In genomic region chr9:69130456-69131441, GRCh38 we compare ENCODE assay signal across 10 cellular contexts. TPM values are rescaled to one million over a fixed set of nuclear protein-coding genes. Genes with fewer than 3 reads are reported as not detected.
DNase-seq lines count a peak whose midpoint lies in the region; ATAC-seq and TF ChIP-seq lines count a peak whose summit lies in the region.
"Had no signal": no experiment of that assay in that cellular context is flagged by ENCODE, and none has a peak within 500 bp of the region (broad histone marks: within the 10 kb centered on the region; RNA-seq: fewer than 3 reads in every experiment).

No MANE protein-coding gene starts in this region.

- WGBS in SK-N-SH (ENCODE audit: low lambda C conversion rate): 54% methylated on average over 16 of the region's 16 CpGs

- no peak overlapping the region; the same call in 1 of the 2 replicates for H2AFZ ChIP-seq in SK-N-SH (ENCODE audit: low read depth)
- no peak overlapping the region for H2AFZ ChIP-seq in PC-9

- no TSS peak for BruUV-seq in PC-9 (replicated peaks; lab: Mats Ljungman, UMichigan)

- DNase-seq in AG20443 (ENCODE audit: low spot score) (peak; percentile 73), SK-N-SH (no peak), fibroblast of peridontal ligament (ENCODE audit: extremely low read depth) (peak; percentile 84), osteocyte (ENCODE audit: extremely low spot score, unreplicated experiment) (peak; percentile 79), PC-9 (no peak), putamen (ENCODE audit: low spot score) (no peak)
- no peak for DNase-seq in stimulated activated naive CD8-positive, alpha-beta T cell treated with anti-CD3 and anti-CD28 coated beads, Interleukin-15, Interleukin-2, amounts not matched to agents 100 U/mL and 50 U/mL, for 24 hours
- no peak for DNase-seq in activated CD4-positive, alpha-beta T cell treated with anti-CD3 and anti-CD28 coated beads, Interleukin-2, amount 50 U/mL, for 1 hour
- DNase-seq: activated B cell treated with CpG ODN at 0.5 μM for 24 hours; central memory CD4-positive, alpha-beta T cell had no signal

- H3K4me1 Mint-ChIP-seq in osteocyte (ENCODE audit: unreplicated experiment): peaks cover 40% of the 10 kb centered on the region
- H3K4me1 Mint-ChIP-seq: activated B cell treated with CpG ODN at 0.5 μM for 24 hours had no signal

- H3K4me1 ChIP-seq in SK-N-SH (ENCODE audit: control insufficient read depth in 1 of 2, insufficient read depth in 2 of 2, low read depth in 1 of 2, low read length in 1 of 2) (peaks cover 14 to 20% of the 10 kb centered on the region in 2 experiments; a peak in 3 of 4 replicates), PC-9 (replicated peaks; ENCODE audit: insufficient read depth) (no peaks in the 10 kb centered on the region)

- H3K9me3 ChIP-seq in SK-N-SH (no peaks in the 10 kb centered on the region), PC-9 (ENCODE audit: insufficient read depth, low read depth) (no peaks in the 10 kb centered on the region)

- no peaks in the 10 kb centered on the region for H3K27me3 Mint-ChIP-seq in osteocyte (ENCODE audit: unreplicated experiment)
- H3K27me3 Mint-ChIP-seq: activated B cell treated with CpG ODN at 0.5 μM for 24 hours had no signal

- H3F3A ChIP-seq in SK-N-SH (replicated peaks; ENCODE audit: insufficient read depth) (peaks cover 11% of the 10 kb centered on the region), PC-9 (ENCODE audit: insufficient read depth, low read depth) (no peaks in the 10 kb centered on the region)

- TF ChIP-seq RAD21 in SK-N-SH (IDR thresholded peaks at IDR 0.05; ENCODE audit: low read length): no peak

- no peak overlapping the region for H3K4me3 ChIP-seq in SK-N-SH (ENCODE audit: low read depth in 2 of 2, low read length in 1 of 2)
- no peak overlapping the region for H3K4me3 ChIP-seq in PC-9

- H4K20me1 ChIP-seq in SK-N-SH (ENCODE audit: insufficient read depth) (no peaks in the 10 kb centered on the region), PC-9 (ENCODE audit: insufficient read depth) (peaks cover 21% of the 10 kb centered on the region)

- intact Hi-C loops in PC-9 (cut with micrococcal nuclease; ENCODE audit: unreplicated experiment): no loop called here

- H3K36me3 ChIP-seq in SK-N-SH (replicated peaks in 1 of 2; ENCODE audit: control insufficient read depth in 1 of 2, insufficient read depth in 2 of 2, low read length in 1 of 2) (no peaks in the 10 kb centered on the region), PC-9 (ENCODE audit: low read depth) (peaks cover 13% of the 10 kb centered on the region)

- CTCF ChIA-PET in SK-N-SH (lab: Yijun Ruan, JAX) (interaction anchor here (1.8 to 2.3 kb wide), 2 partner anchors 9 to 57 kb away, joined by 4 to 6 read pairs; no protein-coding TSS in a partner anchor), PC-9 (lab: Charles Lee) (no interaction called here)

- H3K4me3 Mint-ChIP-seq in osteocyte (ENCODE audit: unreplicated experiment): peak overlapping the region; percentile 12
- H3K4me3 Mint-ChIP-seq: activated B cell treated with CpG ODN at 0.5 μM for 24 hours had no signal

- H3K27ac ChIP-seq in SK-N-SH (ENCODE audit: low read depth in 2 of 2, low read length in 1 of 2): peak overlapping the region in 1 of 2 experiments; percentile 34; a peak in 3 of 4 replicates
- no peak overlapping the region for H3K27ac ChIP-seq in PC-9

- no peak overlapping the region for H3K9ac ChIP-seq in SK-N-SH

- H3K27me3 ChIP-seq in SK-N-SH (ENCODE audit: insufficient read depth): no peaks in the 10 kb centered on the region
- no peaks in the 10 kb centered on the region for H3K27me3 ChIP-seq in PC-9 (ENCODE audit: insufficient read depth, low read depth)

- TF ChIP-seq CTCF in SK-N-SH (IDR thresholded peaks at IDR 0.05) (no peak), osteocyte (IDR thresholded peaks at IDR 0.05) (no peak), PC-9 (conservative IDR thresholded peaks at IDR 0.05) (no peak)

- H3K79me2 ChIP-seq in SK-N-SH (ENCODE audit: insufficient read depth) (no peaks in the 10 kb centered on the region), PC-9 (ENCODE audit: low read depth) (peaks cover 98% of the 10 kb centered on the region)

- peak overlapping the region; percentile 60 for H3K4me2 ChIP-seq in SK-N-SH
- H3K4me2 ChIP-seq in PC-9: no peak overlapping the region

- POLR2A ChIA-PET in SK-N-SH (lab: Yijun Ruan, JAX) (no interaction called here), PC-9 (lab: Charles Lee; ENCODE audit: unreplicated experiment) (interaction anchor here (0.6 kb wide), 1 partner anchor 1017 kb away, joined by 3 read pairs; no protein-coding TSS in a partner anchor)

- peak overlapping the region; percentile 87 for H3K27ac Mint-ChIP-seq in osteocyte (ENCODE audit: unreplicated experiment)
- H3K27ac Mint-ChIP-seq: activated B cell treated with CpG ODN at 0.5 μM for 24 hours had no signal

- no peaks in the 10 kb centered on the region for H3K9me3 Mint-ChIP-seq in osteocyte (ENCODE audit: unreplicated experiment)
- H3K9me3 Mint-ChIP-seq: activated B cell treated with CpG ODN at 0.5 μM for 24 hours had no signal

- TF ChIP-seq EP300 in SK-N-SH (IDR thresholded peaks at IDR 0.05; ENCODE audit: borderline replicate concordance in 1 of 2, low read depth in 1 of 2, low read length in 1 of 2): peak; percentile 40 to 76; a peak in 2 of 4 replicates

- no peak for ATAC-seq in stimulated activated naive CD8-positive, alpha-beta T cell treated with anti-CD3 and anti-CD28 coated beads, Interleukin-15, Interleukin-2, amounts not matched to agents 100 U/mL and 50 U/mL, for 24 hours

- H3K9me2 ChIP-seq in SK-N-SH: no peaks in the 10 kb centered on the region
- no peaks in the 10 kb centered on the region for H3K9me2 ChIP-seq in PC-9 (ENCODE audit: insufficient read depth)

- H3K36me3 Mint-ChIP-seq in osteocyte (ENCODE audit: unreplicated experiment): peaks cover 5% of the 10 kb centered on the region

TF ChIP-seq in SK-N-SH, 30 proteins besides CTCF, POLR2A, EP300 and RAD21 (continues in another document):
- TF ChIP-seq CHD2 (IDR thresholded peaks at IDR 0.05; ENCODE audit: low read length, partially characterized antibody): no peak
- TF ChIP-seq GABPA (IDR thresholded peaks at IDR 0.05; ENCODE audit: low read depth): no peak
- TF ChIP-seq REST (IDR thresholded peaks at IDR 0.05; ENCODE audit: low read depth, low read length): no peak
- peak; percentile 78 for TF ChIP-seq JUND (IDR thresholded peaks at IDR 0.05)
- peak; percentile 86 for TF ChIP-seq NFIC (IDR thresholded peaks at IDR 0.05; ENCODE audit: borderline replicate concordance)
- peak; percentile 97 for TF ChIP-seq PBX3 (IDR thresholded peaks at IDR 0.05)
- peak; percentile 66; the same call in 1 of the 2 replicates for TF ChIP-seq USF1 (IDR thresholded peaks at IDR 0.05; ENCODE audit: borderline replicate concordance, low read depth)
- no peak for TF ChIP-seq GATA2 (CRISPR knock-in tag; IDR thresholded peaks at IDR 0.05)
- peak; percentile 88 for TF ChIP-seq TCF12 (IDR thresholded peaks at IDR 0.05)
- no peak for TF ChIP-seq RXRA (IDR thresholded peaks at IDR 0.05; ENCODE audit: borderline replicate concordance, low read depth)

RNA-seq across cellular contexts. Expression of gene TJP2, which starts 43.3 kb away (rescaled TPM):
- polyA plus RNA-seq in SK-N-SH (2012; rRNA removed): 17.7 and 18.4 TPM in 2 replicates
- 18.9 and 19.8 TPM in 2 replicates for polyA plus RNA-seq in SK-N-SH (2012; cell fraction: cytosol; rRNA removed)
- polyA plus RNA-seq in SK-N-SH (2012; cell fraction: nucleus; rRNA removed): 30.5 and 38.4 TPM in 2 replicates
- total RNA-seq in osteocyte (42.7 and 47.9 TPM in 2 replicates), PC-9 (2021) (120 and 143 TPM in 2 replicates)

Comparison
In these comparisons a context has a peak if more than half of its experiments do, and no peak if none do; other contexts are left out.
1. DNase-seq: peak in AG20443 (single experiment), fibroblast of peridontal ligament (single experiment) and osteocyte (single experiment); none in SK-N-SH (single experiment), PC-9 (0 of 2), stimulated activated naive CD8-positive, alpha-beta T cell treated with anti-CD3 and anti-CD28 coated beads, Interleukin-15, Interleukin-2, amounts not matched to agents 100 U/mL and 50 U/mL, for 24 hours (single experiment), activated CD4-positive, alpha-beta T cell treated with anti-CD3 and anti-CD28 coated beads, Interleukin-2, amount 50 U/mL, for 1 hour (single experiment) and putamen (single experiment).